ENCODE assay signal across 9 cellular contexts in the genomic region with DNA sequence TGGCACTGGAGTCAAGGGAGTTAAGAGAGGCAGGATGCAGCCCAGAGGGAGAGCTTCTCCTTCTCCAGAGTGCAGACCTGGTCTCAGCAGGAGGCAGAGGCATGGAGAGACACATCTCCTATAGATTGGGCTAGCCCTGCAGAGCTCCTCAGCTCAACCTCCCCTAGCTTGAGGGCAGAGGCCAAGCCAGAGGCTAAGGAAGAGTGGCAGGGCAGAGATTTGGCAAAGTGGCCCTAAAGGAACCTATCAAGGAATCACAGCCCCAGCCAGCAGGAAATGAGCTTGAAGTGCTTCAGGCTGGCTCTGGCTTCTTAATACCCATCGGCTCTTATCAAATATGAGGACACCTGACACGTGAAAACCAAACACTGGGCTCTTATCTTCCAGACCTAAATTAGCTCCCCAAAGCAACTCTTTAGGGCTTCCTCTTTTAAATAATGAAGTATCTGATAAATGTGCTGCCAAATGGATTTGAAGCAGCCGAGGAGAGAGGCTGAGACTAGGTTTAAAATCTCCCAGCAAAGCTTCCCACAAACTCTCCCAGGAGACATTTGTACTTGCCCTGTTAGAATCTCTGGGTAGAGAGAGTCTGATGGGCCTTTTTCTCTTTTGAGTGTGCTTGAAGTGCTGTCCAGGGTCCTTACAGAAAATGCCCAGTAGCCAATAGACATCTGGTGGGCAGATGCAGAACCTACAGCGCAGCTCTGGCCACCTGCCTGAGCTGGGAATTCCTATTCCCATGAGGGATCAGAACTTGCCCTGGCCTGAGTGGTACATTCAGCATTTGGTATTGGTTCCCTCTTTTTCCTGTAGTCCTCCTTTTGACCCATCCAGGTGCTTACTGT.
DNase-seq lines count a peak whose midpoint lies in the region; ATAC-seq and TF ChIP-seq lines count a peak whose summit lies in the region.
"Had no signal": no experiment of that assay in that cellular context is flagged by ENCODE, and none has a peak within 500 bp of the region (broad histone marks: within the 10 kb centered on the region; RNA-seq: fewer than 3 reads in every experiment).

No MANE protein-coding gene starts in this region.

- no peaks in the 10 kb centered on the region for H3K79me2 ChIP-seq in OCI-LY7 (ENCODE audit: insufficient read depth, low read depth, low read length)

- no peak overlapping the region for H3K27ac Mint-ChIP-seq in naive thymus-derived CD8-positive, alpha-beta T cell
- H3K27ac Mint-ChIP-seq: activated B cell treated with CpG ODN at 0.5 μM for 24 hours had no signal

- no peaks in the 10 kb centered on the region for H3K4me1 Mint-ChIP-seq in naive thymus-derived CD8-positive, alpha-beta T cell
- H3K4me1 Mint-ChIP-seq: activated B cell treated with CpG ODN at 0.5 μM for 24 hours had no signal

- H3K4me1 ChIP-seq in OCI-LY7 (ENCODE audit: insufficient read depth, low read length, poor library complexity, severe bottlenecking) = no peaks in the 10 kb centered on the region

- TF ChIP-seq CTCF in astrocyte of the cerebellum (IDR thresholded peaks at IDR 0.05; ENCODE audit: low read depth, low read length, missing control alignments) (peak; percentile 43), OCI-LY7 (conservative IDR thresholded peaks at IDR 0.05; ENCODE audit: low read length) (no peak)

- no peak overlapping the region for H3K27ac ChIP-seq in OCI-LY7 (ENCODE audit: low read depth, low read length, poor library complexity, severe bottlenecking)

- POLR2A ChIA-PET in naive thymus-derived CD8-positive, alpha-beta T cell (lab: Charles Lee) = no interaction called here
- POLR2A ChIA-PET in OCI-LY7 (lab: Charles Lee) = interaction anchor here (0.6 kb wide), 1 partner anchor 353 kb away, joined by 3 read pairs; no protein-coding TSS in a partner anchor

- in situ Hi-C loops in astrocyte of the cerebellum (cut with HindIII; ENCODE audit: low sequenced_read_pairs) = no loop called here

- no peaks in the 10 kb centered on the region for H3K36me3 Mint-ChIP-seq in naive thymus-derived CD8-positive, alpha-beta T cell

- peaks cover 0 to 2% (median 0%) of the 10 kb centered on the region in 9 donors for H3K9me3 Mint-ChIP-seq in naive thymus-derived CD8-positive, alpha-beta T cell
- H3K9me3 Mint-ChIP-seq: activated B cell treated with CpG ODN at 0.5 μM for 24 hours had no signal

- no peak overlapping the region for H3K4me2 ChIP-seq in OCI-LY7 (ENCODE audit: low read length)

- H3K9me3 ChIP-seq in OCI-LY7 (ENCODE audit: low read length) = no peaks in the 10 kb centered on the region

- CTCF ChIA-PET in OCI-LY7 (lab: Charles Lee; ENCODE audit: unreplicated experiment) = no interaction called here

- BruUV-seq in OCI-LY7 (replicated peaks; lab: Mats Ljungman, UMichigan) = no TSS peak

- intact Hi-C loops in OCI-LY7 (cut with micrococcal nuclease; ENCODE audit: unreplicated experiment) = no loop called here

- no peaks in the 10 kb centered on the region for H4K20me1 ChIP-seq in OCI-LY7 (ENCODE audit: insufficient read depth, low read length)

- H3K9me2 ChIP-seq in OCI-LY7 (ENCODE audit: insufficient read depth, low read length) = no peaks in the 10 kb centered on the region

- DNase-seq in DMS153 (lab: John Stamatoyannopoulos, UW) (peak; percentile 69), NCI-H1092 (lab: John Stamatoyannopoulos, UW) (peak; percentile 72), astrocyte of the cerebellum (ENCODE audit: low read depth) (peak; percentile 34), kidney tubule cell (ENCODE audit: low spot score) (peak; percentile 42), KG1 (lab: John Stamatoyannopoulos, UW) (no peak), OCI-LY7 (ENCODE audit: low spot score) (no peak)
- no peak for DNase-seq in naive thymus-derived CD8-positive, alpha-beta T cell
- DNase-seq: activated B cell treated with CpG ODN at 0.5 μM for 24 hours had no signal

- H3K4me3 Mint-ChIP-seq in naive thymus-derived CD8-positive, alpha-beta T cell = no peak overlapping the region
- H3K4me3 Mint-ChIP-seq: activated B cell treated with CpG ODN at 0.5 μM for 24 hours had no signal

- ATAC-seq in naive thymus-derived CD8-positive, alpha-beta T cell = no peak
- no peak for ATAC-seq in HG03025 (IDR thresholded peaks at IDR 0.05; ENCODE audit: low FRiP score, unreplicated experiment)

- no peak overlapping the region for H2AFZ ChIP-seq in OCI-LY7 (ENCODE audit: low read length)

- H3K27me3 Mint-ChIP-seq in naive thymus-derived CD8-positive, alpha-beta T cell = peaks cover 0 to 25% (median 11%) of the 10 kb centered on the region in 5 donors

- no peak overlapping the region for H3K4me3 ChIP-seq in astrocyte of the cerebellum (ENCODE audit: low read depth, low read length)
- no peak overlapping the region for H3K4me3 ChIP-seq in OCI-LY7 (ENCODE audit: low read depth, low read length, poor library complexity, severe bottlenecking)

- no peaks in the 10 kb centered on the region for H3K36me3 ChIP-seq in OCI-LY7 (ENCODE audit: insufficient read depth, low read length)

Comparison
In these comparisons a context has a peak if more than half of its experiments do, and no peak if none do; other contexts are left out.
1. DNase-seq: peak in DMS153 (single experiment), NCI-H1092 (single experiment), astrocyte of the cerebellum (single experiment) and kidney tubule cell (single experiment); none in naive thymus-derived CD8-positive, alpha-beta T cell (0 of 10), KG1 (single experiment) and OCI-LY7 (single experiment).